In genomic region chr12:126883737-126884136, GRCh38 we compare ENCODE assay signal across 19 cellular contexts.
"Had no signal": no experiment of that assay in that cellular context is flagged by ENCODE, and none has a peak within 500 bp of the region (broad histone marks: within the 10 kb centered on the region; RNA-seq: fewer than 3 reads in every experiment).

No MANE protein-coding gene starts in this region.

- ATAC-seq: activated CD8-positive, alpha-beta T cell treated with anti-CD3 and anti-CD28 coated beads, Interleukin-2, amount 10 ng/mL, durations not matched to agents 7 days and 5 days; activated T-cell treated with anti-CD3 and anti-CD28 coated beads, Interleukin-2, amount 50 U/mL, for 4 hours; left lung; psoas muscle; sciatic nerve; stimulated activated memory B cell treated with anti-CD40 and anti-IgM and Interleukin-4, amounts not matched to agents 10 μg/mL and 1 μg/mL and 100 μg/mL, for 72 hours had no signal

- H3K27ac ChIP-seq: breast epithelium, left lung, psoas muscle, spleen, thoracic aorta, upper lobe of left lung had no signal

- H3K9me3 ChIP-seq: breast epithelium, left lung, psoas muscle, thoracic aorta, upper lobe of left lung had no signal

- DNase-seq: activated CD4-positive, alpha-beta T cell treated with anti-CD3 and anti-CD28 coated beads, Interleukin-2, amount 10 ng/mL, durations not matched to agents 7 days and 5 days; activated CD8-positive, alpha-beta memory T cell treated with anti-CD3 and anti-CD28 coated beads, Interleukin-2, amount 50 U/mL, for 4 hours; activated CD8-positive, alpha-beta T cell treated with anti-CD3 and anti-CD28 coated beads, Interleukin-2, amount 10 ng/mL, durations not matched to agents 7 days and 5 days; activated naive CD4-positive, alpha-beta T cell treated with anti-CD3 and anti-CD28 coated beads for 36 hours; activated T-cell treated with anti-CD3 and anti-CD28 coated beads, Interleukin-2, amount 50 U/mL, for 4 hours; cerebellar nuclear complex; cortex of kidney; effector CD4-positive, alpha-beta T cell; left lung; psoas muscle; spleen; stimulated activated CD4-positive, alpha-beta T cell treated with anti-CD3 and anti-CD28 coated beads, Interleukin-4, amount 100 ng/mL, for 4 hours; T1000; upper lobe of left lung had no signal

- H3K36me3 Mint-ChIP-seq: stimulated activated memory B cell treated with anti-CD40 and anti-IgM and Interleukin-4, amounts not matched to agents 10 μg/mL and 1 μg/mL and 100 μg/mL, for 72 hours had no signal

- H3K4me1 ChIP-seq: breast epithelium, left lung, psoas muscle, spleen, upper lobe of left lung had no signal

- H3K36me3 ChIP-seq: breast epithelium, left lung, spleen, thoracic aorta, upper lobe of left lung had no signal

- H3K27me3 Mint-ChIP-seq: activated CD4-positive, alpha-beta T cell treated with anti-CD3 and anti-CD28 coated beads, Interleukin-2, amount 10 ng/mL, durations not matched to agents 7 days and 5 days; stimulated activated memory B cell treated with anti-CD40 and anti-IgM and Interleukin-4, amounts not matched to agents 10 μg/mL and 1 μg/mL and 100 μg/mL, for 72 hours had no signal

- H3K4me3 ChIP-seq: breast epithelium, left lung, psoas muscle, spleen, thoracic aorta, upper lobe of left lung had no signal

- H3K27me3 ChIP-seq: breast epithelium, spleen, upper lobe of left lung had no signal

- H3K4me1 Mint-ChIP-seq: activated CD4-positive, alpha-beta T cell treated with anti-CD3 and anti-CD28 coated beads, Interleukin-2, amount 10 ng/mL, durations not matched to agents 7 days and 5 days; neural crest cell; stimulated activated memory B cell treated with anti-CD40 and anti-IgM and Interleukin-4, amounts not matched to agents 10 μg/mL and 1 μg/mL and 100 μg/mL, for 72 hours had no signal

- H3K4me3 Mint-ChIP-seq: activated CD4-positive, alpha-beta T cell treated with anti-CD3 and anti-CD28 coated beads, Interleukin-2, amount 10 ng/mL, durations not matched to agents 7 days and 5 days; activated CD8-positive, alpha-beta T cell treated with anti-CD3 and anti-CD28 coated beads, Interleukin-2, amount 10 ng/mL, durations not matched to agents 7 days and 5 days; activated naive CD4-positive, alpha-beta T cell treated with anti-CD3 and anti-CD28 coated beads for 36 hours; activated T-cell treated with anti-CD3 and anti-CD28 coated beads, Interleukin-2, amount 50 U/mL, for 4 hours; neural crest cell; stimulated activated memory B cell treated with anti-CD40 and anti-IgM and Interleukin-4, amounts not matched to agents 10 μg/mL and 1 μg/mL and 100 μg/mL, for 72 hours had no signal

- H3K27ac Mint-ChIP-seq: activated CD4-positive, alpha-beta T cell treated with anti-CD3 and anti-CD28 coated beads, Interleukin-2, amount 10 ng/mL, durations not matched to agents 7 days and 5 days; activated CD8-positive, alpha-beta T cell treated with anti-CD3 and anti-CD28 coated beads, Interleukin-2, amount 10 ng/mL, durations not matched to agents 7 days and 5 days; activated naive CD4-positive, alpha-beta T cell treated with anti-CD3 and anti-CD28 coated beads for 36 hours; stimulated activated memory B cell treated with anti-CD40 and anti-IgM and Interleukin-4, amounts not matched to agents 10 μg/mL and 1 μg/mL and 100 μg/mL, for 72 hours had no signal

- H3K9me3 Mint-ChIP-seq: activated CD4-positive, alpha-beta T cell treated with anti-CD3 and anti-CD28 coated beads, Interleukin-2, amount 10 ng/mL, durations not matched to agents 7 days and 5 days; activated naive CD4-positive, alpha-beta T cell treated with anti-CD3 and anti-CD28 coated beads for 36 hours; activated T-cell treated with anti-CD3 and anti-CD28 coated beads, Interleukin-2, amount 50 U/mL, for 4 hours; neural crest cell; stimulated activated memory B cell treated with anti-CD40 and anti-IgM and Interleukin-4, amounts not matched to agents 10 μg/mL and 1 μg/mL and 100 μg/mL, for 72 hours had no signal
